8 cellular contexts compared by ENCODE assay signal in the genomic region with DNA sequence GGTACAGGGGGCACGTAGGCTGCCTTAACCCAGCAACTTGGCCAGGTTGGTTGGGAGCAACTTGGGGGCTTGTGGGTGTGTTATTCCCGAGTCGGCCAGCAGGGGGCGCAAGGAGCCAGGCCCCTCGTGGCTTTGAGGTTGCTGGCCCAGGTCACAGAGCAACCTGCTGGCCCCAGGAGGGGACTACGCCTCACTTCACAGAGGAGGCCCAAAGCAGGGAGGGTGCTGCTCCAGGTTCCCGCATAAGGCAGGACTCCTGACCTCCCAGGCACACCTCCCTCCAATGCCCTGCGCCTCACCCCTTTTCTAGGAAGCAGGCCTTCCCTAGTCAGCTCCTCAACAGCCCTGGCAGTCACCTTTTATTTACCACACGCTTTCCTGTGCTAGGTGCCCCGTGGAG. TPM values are rescaled to one million over a fixed set of nuclear protein-coding genes. Genes with fewer than 3 reads are reported as not detected.
DNase-seq lines count a peak whose midpoint lies in the region; TF ChIP-seq lines count a peak whose summit lies in the region.

No MANE protein-coding gene starts in this region.

- no peaks in the 10 kb centered on the region for H3K79me2 ChIP-seq in KMS-11 (ENCODE audit: insufficient read depth, low read depth)

- H3K27me3 ChIP-seq in KMS-11 (ENCODE audit: insufficient read depth, low read depth), result no peaks in the 10 kb centered on the region
- no peaks in the 10 kb centered on the region for H3K27me3 ChIP-seq in adrenal gland

- TF ChIP-seq CTCF in KMS-11 (conservative IDR thresholded peaks at IDR 0.05; ENCODE audit: low read depth, low read length), result peak; percentile 85
- peak; percentile 90 to 99 (median 94) for TF ChIP-seq CTCF in adrenal gland (IDR thresholded peaks at IDR 0.05)

- H3K9me3 ChIP-seq in adrenal gland (replicated peaks in 1 of 3), result no peaks in the 10 kb centered on the region

- H3K27ac ChIP-seq in KMS-11, result no peak overlapping the region
- H3K27ac ChIP-seq in adrenal gland, result no peak overlapping the region

- no peak for TF ChIP-seq POLR2A in adrenal gland (IDR thresholded peaks at IDR 0.05)

- H4K20me1 ChIP-seq in KMS-11 (ENCODE audit: insufficient read depth), result no peaks in the 10 kb centered on the region

- H3K4me3 ChIP-seq in KMS-11 (IDR thresholded peaks at IDR 0.05; ENCODE audit: insufficient read depth, low read depth, low read length) (no peak overlapping the region), adrenal gland (no peak overlapping the region)

- WGBS in adrenal gland, 4 donors, result 24 to 50% (median 36%) methylated on average over 5 to 10 of the region's 10 CpGs

- intact Hi-C loops in adrenal gland (cut with DNase I), result loop anchor here (2.0 to 5.0 kb wide), 2 partner anchors 63 to 64 kb away; no protein-coding TSS in a partner anchor

- no peak overlapping the region for H3K9ac ChIP-seq in KMS-11

- H3K4me2 ChIP-seq in KMS-11, result no peak overlapping the region

- peaks cover 3% of the 10 kb centered on the region for H3K4me1 ChIP-seq in KMS-11 (ENCODE audit: low read depth, poor library complexity, severe bottlenecking)
- no peaks in the 10 kb centered on the region for H3K4me1 ChIP-seq in adrenal gland (replicated peaks in 1 of 2)

- no peaks in the 10 kb centered on the region for H3K36me3 ChIP-seq in KMS-11 (ENCODE audit: insufficient read depth)
- H3K36me3 ChIP-seq in adrenal gland (replicated peaks in 1 of 2), result no peaks in the 10 kb centered on the region

- DNase-seq in NCI-H2227 (lab: John Stamatoyannopoulos, UW; ENCODE audit: unreplicated experiment), result peak; percentile 37
- no peak for DNase-seq in NCI-H2227 treated with DMSO at 0.1 percent for 48 hours (lab: John Stamatoyannopoulos, UW)
- DNase-seq in T-helper 2 cell, result peak; percentile 62 to 81 (median 77)
- DNase-seq in adrenal gland, result peak; percentile 62 to 82 (median 74)
- DNase-seq in hypothalamus (lab: John Stamatoyannopoulos, UW), result peak in 40 of 51 donors; percentile 8 to 79 (median 38)
- peak; percentile 75 to 92 (median 78) for DNase-seq in stimulated activated CD4-positive, alpha-beta T cell treated with anti-CD3 and anti-CD28 coated beads, Interleukin-12 subunit alpha, Interleukin-12 subunit beta, amount 100 ng/mL, for 48 hours (ENCODE audit: low read depth in 2 of 3, low spot score in 1 of 3)
- no peak for DNase-seq in NCI-H1436 treated with DMSO at 0.1 percent for 48 hours (lab: John Stamatoyannopoulos, UW)

- H2AFZ ChIP-seq in KMS-11 (ENCODE audit: low read depth), result no peak overlapping the region

RNA-seq across cellular contexts. Expression of gene KYAT1, which starts 18.1 kb away (rescaled TPM):
- total RNA-seq in adrenal gland, result 10 to 100 TPM in 1 of 8 donors, 1 to 10 TPM in 7; 3.5 to 10.3 (median 8.3) TPM
- 1 to 10 TPM; 3.5 to 9.6 (median 5.8) TPM for polyA plus RNA-seq in adrenal gland

RNA-seq across cellular contexts. Expression of gene LRRC8A, which starts 18.3 kb away (rescaled TPM):
- 10 to 100 TPM; 29.6 to 88.3 (median 42.8) TPM for total RNA-seq in adrenal gland
- 10 to 100 TPM in 2 of 3 donors, 1 to 10 TPM in 1; 9.0 to 15.7 (median 13.0) TPM for polyA plus RNA-seq in adrenal gland

RNA-seq across cellular contexts. Expression of gene SPOUT1, which starts 34.1 kb away (rescaled TPM):
- 10 to 100 TPM; 18.7 to 56.3 (median 41.0) TPM for total RNA-seq in adrenal gland
- polyA plus RNA-seq in adrenal gland, result 10 to 100 TPM; 20.8 to 51.6 (median 41.1) TPM

RNA-seq across cellular contexts. Expression of gene ENDOG, which starts 45.3 kb away (rescaled TPM):
- 100 to 1,000 TPM in 1 of 8 donors, 10 to 100 TPM in 7; 26.8 to 113 (median 36.0) TPM for total RNA-seq in adrenal gland
- polyA plus RNA-seq in adrenal gland, result 10 to 100 TPM in 2 of 3 donors, 1 to 10 TPM in 1; 4.9 to 39.8 (median 19.1) TPM

RNA-seq across cellular contexts. Expression of gene PHYHD1, which starts 57.1 kb away (rescaled TPM):
- total RNA-seq in adrenal gland, result 10 to 100 TPM; 10.5 to 56.5 (median 30.9) TPM
- 10 to 100 TPM in 2 of 3 donors, 1 to 10 TPM in 1; 9.1 to 86.6 (median 64.9) TPM for polyA plus RNA-seq in adrenal gland

Comparison
In these comparisons a context has a peak if more than half of its experiments do, and no peak if none do; other contexts are left out.
1. DNase-seq: peak in NCI-H2227 (single experiment), T-helper 2 cell (5 of 5), adrenal gland (7 of 7), hypothalamus (40 of 51) and stimulated activated CD4-positive, alpha-beta T cell treated with anti-CD3 and anti-CD28 coated beads, Interleukin-12 subunit alpha, Interleukin-12 subunit beta, amount 100 ng/mL, for 48 hours (3 of 3); none in NCI-H2227 treated with DMSO at 0.1 percent for 48 hours (single experiment) and NCI-H1436 treated with DMSO at 0.1 percent for 48 hours (single experiment).